In genomic region chrX:29693912-29694311, GRCh38 we compare ENCODE assay signal across 24 cellular contexts.
DNase-seq lines count a peak whose midpoint lies in the region; ATAC-seq, FAIRE-seq and TF ChIP-seq lines count a peak whose summit lies in the region.
"Had no signal": no experiment of that assay in that cellular context is flagged by ENCODE, and none has a peak within 500 bp of the region (broad histone marks: within the 10 kb centered on the region; RNA-seq: fewer than 3 reads in every experiment).

No MANE protein-coding gene starts in this region.

- H3K4me1 Mint-ChIP-seq in activated CD4-positive, alpha-beta memory T cell treated with anti-CD3 and anti-CD28 coated beads for 36 hours (ENCODE audit: low read depth) = no peaks in the 10 kb centered on the region
- H3K4me1 Mint-ChIP-seq: CD14-positive monocyte; CD8-positive, alpha-beta memory T cell had no signal

- H3K4me3 Mint-ChIP-seq in activated CD4-positive, alpha-beta memory T cell treated with anti-CD3 and anti-CD28 coated beads for 36 hours = no peak overlapping the region
- H3K4me3 Mint-ChIP-seq: CD14-positive monocyte; CD4-positive, alpha-beta T cell; CD8-positive, alpha-beta memory T cell had no signal

- H3K9me3 Mint-ChIP-seq in activated CD4-positive, alpha-beta memory T cell treated with anti-CD3 and anti-CD28 coated beads for 36 hours = peaks cover 2% of the 10 kb centered on the region
- H3K9me3 Mint-ChIP-seq in activated naive CD4-positive, alpha-beta T cell treated with anti-CD3 and anti-CD28 coated beads, Interleukin-2, amount 50 U/mL, for 72 hours = no peaks in the 10 kb centered on the region

- H3K4me3 ChIP-seq in A549 (no peak overlapping the region), SK-N-SH (ENCODE audit: low read depth in 2 of 2, low read length in 1 of 2) (no peak overlapping the region)
- H3K4me3 ChIP-seq: BLaER1 treated with 17β-estradiol and CSF1 and Interleukin-3, amounts not matched to agents 10 nM and 100 nM; GM12878 had no signal

- no peak for ATAC-seq in A549
- ATAC-seq in activated naive CD4-positive, alpha-beta T cell treated with anti-CD3 and anti-CD28 coated beads, Interleukin-2, amount 50 U/mL, for 72 hours = no peak
- ATAC-seq: GM12878 had no signal

- no peaks in the 10 kb centered on the region for H3K79me2 ChIP-seq in SK-N-SH (ENCODE audit: insufficient read depth)

- H3K27ac ChIP-seq in A549 = no peak overlapping the region
- peak overlapping the region; percentile 25 to 73; a peak in 2 of 4 replicates for H3K27ac ChIP-seq in SK-N-SH (ENCODE audit: low read depth in 2 of 2, low read length in 1 of 2)
- H3K27ac ChIP-seq: 22Rv1; BLaER1 treated with 17β-estradiol and CSF1 and Interleukin-3, amounts not matched to agents 10 nM and 100 nM had no signal

- CTCF ChIA-PET in A549 (lab: Yijun Ruan, JAX) = no interaction called here
- CTCF ChIA-PET in SK-N-SH (lab: Yijun Ruan, JAX) = no interaction called here
- CTCF ChIA-PET in activated CD4-positive, alpha-beta memory T cell treated with anti-CD3 and anti-CD28 coated beads for 36 hours (lab: Charles Lee) = no interaction called here

- no peak overlapping the region for H3K9ac ChIP-seq in SK-N-SH
- H3K9ac ChIP-seq: BLaER1 treated with 17β-estradiol and CSF1 and Interleukin-3, amounts not matched to agents 10 nM and 100 nM had no signal

- no peak overlapping the region for H2AFZ ChIP-seq in SK-N-SH (ENCODE audit: low read depth)

- FAIRE-seq in A549 (lab: Jason Lieb, UNC) (peak; percentile 54), colon (lab: Jason Lieb, UNC) (peak; percentile 5)
- FAIRE-seq: A204.1, D721Med, GM12878 had no signal

- peaks cover 9% of the 10 kb centered on the region for H3F3A ChIP-seq in SK-N-SH (replicated peaks; ENCODE audit: insufficient read depth)

- H3K36me3 ChIP-seq in SK-N-SH (replicated peaks in 1 of 2; ENCODE audit: control insufficient read depth in 1 of 2, insufficient read depth in 2 of 2, low read length in 1 of 2) = no peaks in the 10 kb centered on the region
- H3K36me3 ChIP-seq: BE2C; BLaER1 treated with 17β-estradiol and CSF1 and Interleukin-3, amounts not matched to agents 10 nM and 100 nM had no signal

- TF ChIP-seq CTCF in A549 (IDR thresholded peaks at IDR 0.05) (no peak), SK-N-SH (IDR thresholded peaks at IDR 0.05) (no peak)

- H3K9me3 ChIP-seq in A549 = no peaks in the 10 kb centered on the region
- no peaks in the 10 kb centered on the region for H3K9me3 ChIP-seq in SK-N-SH
- H3K9me3 ChIP-seq: BE2C; BLaER1 treated with 17β-estradiol and CSF1 and Interleukin-3, amounts not matched to agents 10 nM and 100 nM had no signal

- no peaks in the 10 kb centered on the region for H3K36me3 Mint-ChIP-seq in activated CD4-positive, alpha-beta memory T cell treated with anti-CD3 and anti-CD28 coated beads for 36 hours
- no peaks in the 10 kb centered on the region for H3K36me3 Mint-ChIP-seq in activated naive CD4-positive, alpha-beta T cell treated with anti-CD3 and anti-CD28 coated beads, Interleukin-2, amount 50 U/mL, for 72 hours
- H3K36me3 Mint-ChIP-seq: CD14-positive monocyte; CD8-positive, alpha-beta memory T cell had no signal

- H3K27me3 Mint-ChIP-seq in activated CD4-positive, alpha-beta memory T cell treated with anti-CD3 and anti-CD28 coated beads for 36 hours = no peaks in the 10 kb centered on the region
- H3K27me3 Mint-ChIP-seq: CD4-positive, alpha-beta T cell; CD8-positive, alpha-beta memory T cell had no signal

- intact Hi-C loops in activated CD4-positive, alpha-beta memory T cell treated with anti-CD3 and anti-CD28 coated beads for 36 hours (cut with micrococcal nuclease) = no loop called here

- TF ChIP-seq POLR2A in A549 (IDR thresholded peaks at IDR 0.05; ENCODE audit: low read length) = no peak

- TF ChIP-seq EP300 in A549 (IDR thresholded peaks at IDR 0.05) (no peak), SK-N-SH (IDR thresholded peaks at IDR 0.05; ENCODE audit: borderline replicate concordance in 1 of 2, low read depth in 1 of 2, low read length in 1 of 2) (peak; percentile 41 to 75; a peak in 3 of 4 replicates)

- 60% methylated on average over 3 of the region's 3 CpGs for WGBS in A549 (ENCODE audit: missing lambda C conversion rate)
- 9% methylated on average over 3 of the region's 3 CpGs for WGBS in SK-N-SH (ENCODE audit: low lambda C conversion rate)

- no peaks in the 10 kb centered on the region for H4K20me1 ChIP-seq in SK-N-SH (ENCODE audit: insufficient read depth)
- H4K20me1 ChIP-seq: BLaER1 treated with 17β-estradiol and CSF1 and Interleukin-3, amounts not matched to agents 10 nM and 100 nM had no signal

- no peak for TF ChIP-seq RAD21 in A549 (conservative IDR thresholded peaks at IDR 0.05 in 1 of 2, IDR thresholded peaks at IDR 0.05 in 1 of 2)
- TF ChIP-seq RAD21 in SK-N-SH (IDR thresholded peaks at IDR 0.05; ENCODE audit: low read length) = no peak

- DNase-seq in A549 (ENCODE audit: low read depth in 1 of 2, low spot score in 1 of 2) (no peak), SK-N-SH (no peak), dedifferentiated amniotic fluid mesenchymal stem cell (ENCODE audit: extremely low spot score) (no peak)
- DNase-seq in activated CD4-positive, alpha-beta memory T cell treated with anti-CD3 and anti-CD28 coated beads for 36 hours = no peak
- DNase-seq in activated naive CD4-positive, alpha-beta T cell treated with anti-CD3 and anti-CD28 coated beads, Interleukin-2, amount 50 U/mL, for 72 hours (ENCODE audit: low spot score in 2 of 2) = no peak
- DNase-seq: ACHN; AML-193; BE2C; CD4-positive, alpha-beta T cell; CD8-positive, alpha-beta memory T cell; DMS 273 treated with DMSO at 0.1 percent for 48 hours; DMS79; EL; GDM1; GOT3; H7; HCEC 1CT had no signal

- H3K4me1 ChIP-seq in A549 = no peaks in the 10 kb centered on the region
- H3K4me1 ChIP-seq in SK-N-SH (ENCODE audit: control insufficient read depth in 1 of 2, insufficient read depth in 2 of 2, low read depth in 1 of 2, low read length in 1 of 2) = peaks cover 0 to 5% of the 10 kb centered on the region in 2 experiments; a peak in 2 of 4 replicates
- H3K4me1 ChIP-seq: BE2C; BLaER1 treated with 17β-estradiol and CSF1 and Interleukin-3, amounts not matched to agents 10 nM and 100 nM had no signal

- no peaks in the 10 kb centered on the region for H3K9me2 ChIP-seq in SK-N-SH

- H3K4me2 ChIP-seq in A549 (no peak overlapping the region), SK-N-SH (no peak overlapping the region; the same call in 1 of the 2 replicates)
- H3K4me2 ChIP-seq: BLaER1 treated with 17β-estradiol and CSF1 and Interleukin-3, amounts not matched to agents 10 nM and 100 nM had no signal

- no peak overlapping the region for H3K27ac Mint-ChIP-seq in activated CD4-positive, alpha-beta memory T cell treated with anti-CD3 and anti-CD28 coated beads for 36 hours
- no peak overlapping the region for H3K27ac Mint-ChIP-seq in activated naive CD4-positive, alpha-beta T cell treated with anti-CD3 and anti-CD28 coated beads, Interleukin-2, amount 50 U/mL, for 72 hours
- H3K27ac Mint-ChIP-seq: CD14-positive monocyte; CD4-positive, alpha-beta T cell; CD8-positive, alpha-beta memory T cell had no signal

- no peaks in the 10 kb centered on the region for H3K27me3 ChIP-seq in SK-N-SH (ENCODE audit: insufficient read depth)
- H3K27me3 ChIP-seq: BE2C; BLaER1 treated with 17β-estradiol and CSF1 and Interleukin-3, amounts not matched to agents 10 nM and 100 nM had no signal

- POLR2A ChIA-PET in A549 (lab: Yijun Ruan, JAX) = no interaction called here
- POLR2A ChIA-PET in SK-N-SH (lab: Yijun Ruan, JAX) = no interaction called here
- POLR2A ChIA-PET in activated CD4-positive, alpha-beta memory T cell treated with anti-CD3 and anti-CD28 coated beads for 36 hours (lab: Charles Lee) = no interaction called here

TF ChIP-seq in A549, 52 proteins besides CTCF, POLR2A, EP300 and RAD21 (continues in another document):
- TF ChIP-seq E2F6 (IDR thresholded peaks at IDR 0.05; ENCODE audit: borderline replicate concordance, low read depth) (no peak), CHD4 (IDR thresholded peaks at IDR 0.05; ENCODE audit: borderline replicate concordance) (no peak), MYC (IDR thresholded peaks at IDR 0.05; ENCODE audit: borderline replicate concordance, low read length) (no peak), RARB (CRISPR knock-in tag; IDR thresholded peaks at IDR 0.05) (no peak), CHD2 (IDR thresholded peaks at IDR 0.05; ENCODE audit: low read length, partially characterized antibody) (no peak), JUNB (IDR thresholded peaks at IDR 0.05) (no peak), EHF (CRISPR knock-in tag; IDR thresholded peaks at IDR 0.05) (no peak), HEYL (CRISPR knock-in tag; IDR thresholded peaks at IDR 0.05) (no peak), FOSB (CRISPR knock-in tag; IDR thresholded peaks at IDR 0.05) (no peak), NFE2L2 (conservative IDR thresholded peaks at IDR 0.05; ENCODE audit: low read length) (no peak)

TF ChIP-seq in SK-N-SH, 30 proteins besides CTCF, POLR2A, EP300 and RAD21 (continues in another document):
- TF ChIP-seq EZH2phosphoT487 (IDR thresholded peaks at IDR 0.05; ENCODE audit: borderline replicate concordance, low read depth) (no peak), SIN3A (IDR thresholded peaks at IDR 0.05; ENCODE audit: borderline replicate concordance, low read depth, low read length) (no peak), RXRA (IDR thresholded peaks at IDR 0.05; ENCODE audit: borderline replicate concordance, low read depth) (0 out of 2 replicates have a peak, but pooled peaks have one; percentile 13), PBX3 (IDR thresholded peaks at IDR 0.05) (peak; percentile 71; the same call in 1 of the 2 replicates), JUND (IDR thresholded peaks at IDR 0.05) (peak; percentile 62), POLR2AphosphoS5 (IDR thresholded peaks at IDR 0.05; ENCODE audit: low read depth, low read length) (peak; percentile 52; the same call in 1 of the 2 replicates), NFIC (IDR thresholded peaks at IDR 0.05; ENCODE audit: borderline replicate concordance) (no peak), TCF12 (IDR thresholded peaks at IDR 0.05) (peak; percentile 89), SMC3 (IDR thresholded peaks at IDR 0.05; ENCODE audit: low read depth, low read length) (no peak)

Comparison
In these comparisons a context has a peak if more than half of its experiments do, and no peak if none do; other contexts are left out.
1. H3K27ac ChIP-seq: peak in SK-N-SH (2 of 2); none in A549 (0 of 2).
2. Of the 12 proteins assayed by ChIP-seq in both A549 and SK-N-SH: peak only in A549: none; only in SK-N-SH: EP300, FOSL2 and PBX3; in both: none; in neither: 9.